In the genomic region with DNA sequence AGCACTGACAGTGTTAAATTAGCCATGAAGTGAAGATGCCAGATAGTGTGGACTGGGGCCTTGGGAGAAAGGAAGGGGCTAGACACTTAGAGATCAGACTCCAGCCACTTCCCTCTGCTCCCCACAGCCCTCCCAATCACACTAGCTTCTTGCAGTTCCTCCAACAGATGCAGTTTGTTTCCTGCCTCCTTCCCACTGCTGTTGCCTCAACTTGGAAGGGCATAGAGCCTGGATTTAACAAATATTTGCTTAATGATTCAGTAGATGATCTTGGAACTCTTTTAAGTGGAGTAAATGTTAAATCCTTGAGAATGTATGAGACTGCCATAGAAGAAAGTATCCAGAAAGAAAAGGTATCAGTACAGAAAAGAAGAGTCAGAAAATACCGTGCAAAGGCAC, we compare ENCODE assay signal across 8 cellular contexts. TPM values are rescaled to one million over a fixed set of nuclear protein-coding genes. Genes with fewer than 3 reads are reported as not detected.
DNase-seq lines count a peak whose midpoint lies in the region; ATAC-seq and TF ChIP-seq lines count a peak whose summit lies in the region.

No MANE protein-coding gene starts in this region.

- peaks cover 10% of the 10 kb centered on the region for H3K36me3 ChIP-seq in thoracic aorta

- H3K4me3 ChIP-seq in thoracic aorta, result peak overlapping the region; percentile 97

- peak overlapping the region; percentile 98 for H3K27ac Mint-ChIP-seq in activated naive CD4-positive, alpha-beta T cell treated with anti-CD3 and anti-CD28 coated beads for 36 hours
- H3K27ac Mint-ChIP-seq in activated naive CD8-positive, alpha-beta T cell treated with anti-CD3 and anti-CD28 coated beads, Interleukin-2, amount 10 ng/mL, durations not matched to agents 7 days and 5 days, result peak overlapping the region; percentile 96

- H3K9me3 Mint-ChIP-seq in activated naive CD4-positive, alpha-beta T cell treated with anti-CD3 and anti-CD28 coated beads for 36 hours, result no peaks in the 10 kb centered on the region
- no peaks in the 10 kb centered on the region for H3K9me3 Mint-ChIP-seq in activated naive CD8-positive, alpha-beta T cell treated with anti-CD3 and anti-CD28 coated beads, Interleukin-2, amount 10 ng/mL, durations not matched to agents 7 days and 5 days

- H3K27me3 ChIP-seq in thoracic aorta (replicated peaks; ENCODE audit: insufficient read depth), result no peaks in the 10 kb centered on the region

- DNase-seq in activated naive CD4-positive, alpha-beta T cell treated with anti-CD3 and anti-CD28 coated beads for 36 hours, result no peak
- no peak for DNase-seq in activated naive CD4-positive, alpha-beta T cell treated with anti-CD3 and anti-CD28 coated beads, Interleukin-2, amount 50 U/mL, for 16 hours
- DNase-seq in activated naive CD8-positive, alpha-beta T cell treated with anti-CD3 and anti-CD28 coated beads, Interleukin-2, amount 10 ng/mL, durations not matched to agents 7 days and 5 days, result no peak
- DNase-seq in kidney tubule cell (ENCODE audit: low spot score) (peak; percentile 66), thoracic aorta (ENCODE audit: low spot score) (no peak), hippocampal formation (lab: John Stamatoyannopoulos, UW) (no peak), NCI-H2107 treated with DMSO at 0.1 percent for 48 hours (lab: John Stamatoyannopoulos, UW; ENCODE audit: unreplicated experiment) (no peak)

- no peak for TF ChIP-seq CTCF in thoracic aorta (IDR thresholded peaks at IDR 0.05)

- peaks cover 26% of the 10 kb centered on the region for H3K36me3 Mint-ChIP-seq in activated naive CD4-positive, alpha-beta T cell treated with anti-CD3 and anti-CD28 coated beads for 36 hours (ENCODE audit: low read depth)
- peaks cover 8% of the 10 kb centered on the region for H3K36me3 Mint-ChIP-seq in activated naive CD8-positive, alpha-beta T cell treated with anti-CD3 and anti-CD28 coated beads, Interleukin-2, amount 10 ng/mL, durations not matched to agents 7 days and 5 days

- peaks cover 33% of the 10 kb centered on the region for H3K4me1 Mint-ChIP-seq in activated naive CD4-positive, alpha-beta T cell treated with anti-CD3 and anti-CD28 coated beads for 36 hours (ENCODE audit: low read depth)
- H3K4me1 Mint-ChIP-seq in activated naive CD8-positive, alpha-beta T cell treated with anti-CD3 and anti-CD28 coated beads, Interleukin-2, amount 10 ng/mL, durations not matched to agents 7 days and 5 days, result peaks cover 28% of the 10 kb centered on the region

- H3K4me1 ChIP-seq in thoracic aorta (ENCODE audit: control insufficient read depth in 1 of 2, low read depth in 2 of 2), result peaks cover 29 to 49% of the 10 kb centered on the region in 2 donors

- H3K27me3 Mint-ChIP-seq in activated naive CD4-positive, alpha-beta T cell treated with anti-CD3 and anti-CD28 coated beads for 36 hours (ENCODE audit: low read depth), result no peaks in the 10 kb centered on the region
- H3K27me3 Mint-ChIP-seq in activated naive CD8-positive, alpha-beta T cell treated with anti-CD3 and anti-CD28 coated beads, Interleukin-2, amount 10 ng/mL, durations not matched to agents 7 days and 5 days, result no peaks in the 10 kb centered on the region

- POLR2A ChIA-PET in activated naive CD8-positive, alpha-beta T cell treated with anti-CD3 and anti-CD28 coated beads, Interleukin-2, amount 10 ng/mL, durations not matched to agents 7 days and 5 days (lab: Charles Lee), result interaction anchor here (0.5 to 2.0 kb wide), 5 partner anchors 54 to 161 kb away, joined by 3 to 23 read pairs (median 12); partner anchors contain the start of genes CLK1, NIF3L1 and PPIL3

- H3K9me3 ChIP-seq in thoracic aorta, result no peaks in the 10 kb centered on the region

- ATAC-seq in activated naive CD8-positive, alpha-beta T cell treated with anti-CD3 and anti-CD28 coated beads, Interleukin-2, amount 10 ng/mL, durations not matched to agents 7 days and 5 days (ENCODE audit: low read depth), result no peak
- ATAC-seq in thoracic aorta (ENCODE audit: insufficient number of reproducible peaks, low FRiP score, low read depth) (no peak), GM19351 (IDR thresholded peaks at IDR 0.05; ENCODE audit: unreplicated experiment) (no peak)

- H3K4me3 Mint-ChIP-seq in activated naive CD4-positive, alpha-beta T cell treated with anti-CD3 and anti-CD28 coated beads for 36 hours, result peak overlapping the region; percentile 99
- H3K4me3 Mint-ChIP-seq in activated naive CD8-positive, alpha-beta T cell treated with anti-CD3 and anti-CD28 coated beads, Interleukin-2, amount 10 ng/mL, durations not matched to agents 7 days and 5 days, result peak overlapping the region; percentile 91

- peak overlapping the region; percentile 98 to 99 for H3K27ac ChIP-seq in thoracic aorta

- intact Hi-C loops in activated naive CD4-positive, alpha-beta T cell treated with anti-CD3 and anti-CD28 coated beads for 36 hours (cut with micrococcal nuclease), result loop anchor here (2.0 to 5.0 kb wide), 9 partner anchors 193 to 1467 kb away; partner anchors contain the start of genes CASP10, CFLAR, STRADB and TRAK2

- CTCF ChIA-PET in activated naive CD4-positive, alpha-beta T cell treated with anti-CD3 and anti-CD28 coated beads for 36 hours (lab: Charles Lee), result interaction anchor here (0.7 to 1.1 kb wide), 3 partner anchors 54 to 1223 kb away, joined by 3 to 4 read pairs (median 4); partner anchors contain the start of genes CLK1 and FZD7

RNA-seq across cellular contexts. Expression of gene BZW1, which starts 1.5 kb away (rescaled TPM):
- total RNA-seq in activated naive CD4-positive, alpha-beta T cell treated with anti-CD3 and anti-CD28 coated beads for 36 hours, result 100 to 1,000 TPM; 423 to 442 TPM
- total RNA-seq in activated naive CD8-positive, alpha-beta T cell treated with anti-CD3 and anti-CD28 coated beads, Interleukin-2, amount 10 ng/mL, durations not matched to agents 7 days and 5 days, result 100 to 1,000 TPM; 197 to 199 TPM
- 100 to 1,000 TPM; 201 to 252 TPM for total RNA-seq in thoracic aorta

RNA-seq across cellular contexts. Expression of gene CLK1, which starts 54.2 kb away (rescaled TPM):
- 100 to 1,000 TPM; 174 to 196 TPM for total RNA-seq in activated naive CD4-positive, alpha-beta T cell treated with anti-CD3 and anti-CD28 coated beads for 36 hours
- 100 to 1,000 TPM; 204 to 228 TPM for total RNA-seq in activated naive CD8-positive, alpha-beta T cell treated with anti-CD3 and anti-CD28 coated beads, Interleukin-2, amount 10 ng/mL, durations not matched to agents 7 days and 5 days
- 100 to 1,000 TPM in 1 of 2 donors, 10 to 100 TPM in 1; 99.5 to 194 TPM for total RNA-seq in thoracic aorta
